ENCODE assay signal across 24 cellular contexts in genomic region chr16:28897826-28898225, GRCh38. TPM values are rescaled to one million over a fixed set of nuclear protein-coding genes. Genes with fewer than 3 reads are reported as not detected.
"Had no signal": no experiment of that assay in that cellular context is flagged by ENCODE, and none has a peak within 500 bp of the region (broad histone marks: within the 10 kb centered on the region; RNA-seq: fewer than 3 reads in every experiment).

No MANE protein-coding gene starts in this region.

- ATAC-seq: left colon; left ventricle myocardium superior; right cardiac atrium; stimulated activated memory B cell treated with anti-CD40 and anti-IgM and Interleukin-4, amounts not matched to agents 10 μg/mL and 1 μg/mL and 100 μg/mL, for 72 hours had no signal

- H3K27me3 Mint-ChIP-seq: naive B cell; stimulated activated memory B cell treated with anti-CD40 and anti-IgM and Interleukin-4, amounts not matched to agents 10 μg/mL and 1 μg/mL and 100 μg/mL, for 72 hours; stimulated activated naive CD8-positive, alpha-beta T cell treated with anti-CD3 and anti-CD28 coated beads, Interleukin-15, Interleukin-2, amounts not matched to agents 100 ng/mL and 50 ng/mL, for 24 hours had no signal

- H3K4me2 ChIP-seq: smooth muscle cell had no signal

- H3K4me3 ChIP-seq: esophagus squamous epithelium, lung, smooth muscle cell, testis, tibial nerve had no signal

- H3K4me3 Mint-ChIP-seq: immature natural killer cell; naive B cell; nephron; stimulated activated memory B cell treated with anti-CD40 and anti-IgM and Interleukin-4, amounts not matched to agents 10 μg/mL and 1 μg/mL and 100 μg/mL, for 72 hours; stimulated activated naive CD8-positive, alpha-beta T cell treated with anti-CD3 and anti-CD28 coated beads, Interleukin-15, Interleukin-2, amounts not matched to agents 100 ng/mL and 50 ng/mL, for 24 hours had no signal

- H3K27me3 ChIP-seq: esophagus squamous epithelium, testis, tibial nerve had no signal

- FAIRE-seq: colon, kidney had no signal

- H3K27ac ChIP-seq: esophagus squamous epithelium, testis, tibial nerve had no signal

- H3K9me3 ChIP-seq: esophagus squamous epithelium, testis, tibial nerve had no signal

- DNase-seq: cerebellar nuclear complex; dermis blood vessel endothelial cell; esophagus squamous epithelium; foreskin fibroblast; immature natural killer cell; kidney; left colon; left ventricle myocardium superior; mesenchymal stem cell; naive B cell; posterior cingulate gyrus; right cardiac atrium; stimulated activated CD4-positive, alpha-beta T cell treated with anti-CD3 and anti-CD28 coated beads, Interleukin-4, amount 100 ng/mL, for 1 hour; stimulated activated CD8-positive, alpha-beta memory T cell treated with anti-CD3 and anti-CD28 coated beads, Interleukin-4, amount 100 ng/mL, for 48 hours; testis had no signal

- H3K36me3 Mint-ChIP-seq: naive B cell; stimulated activated memory B cell treated with anti-CD40 and anti-IgM and Interleukin-4, amounts not matched to agents 10 μg/mL and 1 μg/mL and 100 μg/mL, for 72 hours had no signal

- H3K4me1 Mint-ChIP-seq: nephron had no signal

- H3K9me3 Mint-ChIP-seq: immature natural killer cell; naive B cell; nephron; stimulated activated memory B cell treated with anti-CD40 and anti-IgM and Interleukin-4, amounts not matched to agents 10 μg/mL and 1 μg/mL and 100 μg/mL, for 72 hours; stimulated activated naive CD8-positive, alpha-beta T cell treated with anti-CD3 and anti-CD28 coated beads, Interleukin-15, Interleukin-2, amounts not matched to agents 100 ng/mL and 50 ng/mL, for 24 hours had no signal

- H3K27ac Mint-ChIP-seq: naive B cell; nephron; stimulated activated memory B cell treated with anti-CD40 and anti-IgM and Interleukin-4, amounts not matched to agents 10 μg/mL and 1 μg/mL and 100 μg/mL, for 72 hours; stimulated activated naive CD8-positive, alpha-beta T cell treated with anti-CD3 and anti-CD28 coated beads, Interleukin-15, Interleukin-2, amounts not matched to agents 100 ng/mL and 50 ng/mL, for 24 hours had no signal

- H3K4me1 ChIP-seq: esophagus squamous epithelium, testis, tibial nerve had no signal

RNA-seq across cellular contexts. Expression of gene ATP2A1, which starts 19.5 kb away (rescaled TPM):
- total RNA-seq: dermis blood vessel endothelial cell had no signal

RNA-seq across cellular contexts. Expression of gene CD19, which starts 33.9 kb away (rescaled TPM):
- total RNA-seq: dermis blood vessel endothelial cell, epithelial cell of proximal tubule, left ventricle myocardium superior, osteocyte, smooth muscle cell had no signal
